11 cellular contexts compared by ENCODE assay signal in genomic region chr2:106147159-106147558, GRCh38. TPM values are rescaled to one million over a fixed set of nuclear protein-coding genes. Genes with fewer than 3 reads are reported as not detected.
DNase-seq lines count a peak whose midpoint lies in the region.
"Had no signal": no experiment of that assay in that cellular context is flagged by ENCODE, and none has a peak within 500 bp of the region (broad histone marks: within the 10 kb centered on the region; RNA-seq: fewer than 3 reads in every experiment).

No MANE protein-coding gene starts in this region.

- H2BK120ac ChIP-seq in mesendoderm (ENCODE audit: low read depth, low read length), result no peak overlapping the region

- no peak overlapping the region for H2BK5ac ChIP-seq in mesendoderm (ENCODE audit: low read length)

- H3K4me1 ChIP-seq in CD8-positive, alpha-beta memory T cell (ENCODE audit: insufficient read depth, low read length), result peaks cover 20% of the 10 kb centered on the region
- no peaks in the 10 kb centered on the region for H3K4me1 ChIP-seq in mesendoderm (ENCODE audit: control insufficient read depth, low read depth, low read length)

- WGBS in mesendoderm (ENCODE audit: extremely low coverage, insufficient coverage, low lambda C conversion rate), result no CpG with 5 or more reads among the region's 3 CpGs

- no peak overlapping the region for H3K23ac ChIP-seq in mesendoderm (ENCODE audit: low read length)

- H3K79me1 ChIP-seq in mesendoderm (ENCODE audit: low read length), result peaks cover 3% of the 10 kb centered on the region

- H3K27ac ChIP-seq in CD8-positive, alpha-beta memory T cell (ENCODE audit: low read depth, low read length), result no peak overlapping the region
- no peak overlapping the region for H3K27ac ChIP-seq in mesendoderm (ENCODE audit: low read depth, low read length)
- H3K27ac ChIP-seq: KMS-11 had no signal

- no peaks in the 10 kb centered on the region for H3K27me3 ChIP-seq in CD8-positive, alpha-beta memory T cell (ENCODE audit: insufficient read depth, low read length, poor library complexity, severe bottlenecking)
- H3K27me3 ChIP-seq in mesendoderm (ENCODE audit: insufficient read depth, low read length, poor library complexity), result no peaks in the 10 kb centered on the region

- no peak overlapping the region for H4K5ac ChIP-seq in mesendoderm (ENCODE audit: low read length)

- peak overlapping the region; percentile 29 to 96 (median 82) for H3K27ac Mint-ChIP-seq in CD8-positive, alpha-beta memory T cell

- peaks cover 21% of the 10 kb centered on the region for H3K36me3 ChIP-seq in CD8-positive, alpha-beta memory T cell (ENCODE audit: insufficient read depth, low read length)
- H3K36me3 ChIP-seq in mesendoderm (ENCODE audit: control insufficient read depth, insufficient read depth, low read length), result no peaks in the 10 kb centered on the region

- no peak overlapping the region for H4K8ac ChIP-seq in mesendoderm (ENCODE audit: low read depth, low read length)

- H2AK5ac ChIP-seq in mesendoderm (ENCODE audit: low read length), result no peak overlapping the region

- H3K9me3 ChIP-seq in CD8-positive, alpha-beta memory T cell (ENCODE audit: low read length), result no peaks in the 10 kb centered on the region

- DNase-seq in CD8-positive, alpha-beta memory T cell, result no peak
- DNase-seq in HK-2 (ENCODE audit: unreplicated experiment) (peak; percentile 46), astrocyte of the hippocampus (ENCODE audit: low read depth, low spot score) (peak; percentile 69), mesendoderm (peak; percentile 44), NCI-H510A (lab: John Stamatoyannopoulos, UW) (no peak), NCI-H187 (lab: John Stamatoyannopoulos, UW) (no peak), NOMO-1 treated with dmso at 0.1 percent for 144 hours (lab: John Stamatoyannopoulos, UW; ENCODE audit: unreplicated experiment) (no peak), retina (no peak)
- DNase-seq: activated CD8-positive, alpha-beta memory T cell treated with anti-CD3 and anti-CD28 coated beads, Interleukin-2, amount 50 U/mL, for 48 hours; naive B cell had no signal

- H3K9me3 Mint-ChIP-seq in CD8-positive, alpha-beta memory T cell, result no peaks in the 10 kb centered on the region
- H3K9me3 Mint-ChIP-seq: naive B cell had no signal

- H3K79me2 ChIP-seq in mesendoderm (ENCODE audit: control insufficient read depth, insufficient read depth, low read length), result no peaks in the 10 kb centered on the region

- no peak overlapping the region for H3K4me3 ChIP-seq in CD8-positive, alpha-beta memory T cell (ENCODE audit: low read length)
- H3K4me3 ChIP-seq in mesendoderm (ENCODE audit: low read length), result no peak overlapping the region

- no peak overlapping the region for H3K9ac ChIP-seq in mesendoderm (ENCODE audit: low read length)
- H3K9ac ChIP-seq: KMS-11 had no signal

- peaks cover 29 to 83% (median 34%) of the 10 kb centered on the region in 3 donors for H3K36me3 Mint-ChIP-seq in CD8-positive, alpha-beta memory T cell

- H3K4me2 ChIP-seq in mesendoderm (ENCODE audit: low read length), result no peak overlapping the region
- H3K4me2 ChIP-seq: KMS-11 had no signal

- H3K18ac ChIP-seq in mesendoderm (ENCODE audit: low read length), result no peak overlapping the region

- peaks cover 63 to 87% (median 82%) of the 10 kb centered on the region in 3 donors for H3K4me1 Mint-ChIP-seq in CD8-positive, alpha-beta memory T cell

- no peak overlapping the region for H3K56ac ChIP-seq in mesendoderm (ENCODE audit: low read length)

- CTCF ChIA-PET in CD8-positive, alpha-beta memory T cell (lab: Charles Lee), result interaction anchor here (0.9 to 1.0 kb wide), 2 partner anchors 13 kb away, joined by 3 read pairs; no protein-coding TSS in a partner anchor

- POLR2A ChIA-PET in CD8-positive, alpha-beta memory T cell (lab: Charles Lee), result interaction anchor here (1.8 kb wide), 1 partner anchor 13 kb away, joined by 13 read pairs; no protein-coding TSS in a partner anchor

- H3K27me3 Mint-ChIP-seq in CD8-positive, alpha-beta memory T cell, result no peaks in the 10 kb centered on the region
- H3K27me3 Mint-ChIP-seq: naive B cell had no signal

- H3K4ac ChIP-seq in mesendoderm (ENCODE audit: low read depth, low read length), result no peak overlapping the region

- H3K4me3 Mint-ChIP-seq in CD8-positive, alpha-beta memory T cell, result peak overlapping the region in 3 of 7 donors; percentile 41 to 52 (median 50)

- H2BK15ac ChIP-seq in mesendoderm (replicated peaks; ENCODE audit: low read depth), result no peak overlapping the region

RNA-seq across cellular contexts. Expression of gene UXS1, which starts 46.9 kb away (rescaled TPM):
- total RNA-seq in CD8-positive, alpha-beta memory T cell, result 10 to 100 TPM; 47.2 to 51.6 TPM
- polyA plus RNA-seq in CD8-positive, alpha-beta memory T cell, result 76.1 TPM
- polyA plus RNA-seq in mesendoderm (2013, experiment 1 of 2), result 37.8 TPM
- 39.0 TPM for polyA plus RNA-seq in mesendoderm (2013, experiment 2 of 2)

Comparison
In these comparisons a context has a peak if more than half of its experiments do, and no peak if none do; other contexts are left out.
1. DNase-seq: peak in HK-2 (single experiment), astrocyte of the hippocampus (single experiment) and mesendoderm (single experiment); none in CD8-positive, alpha-beta memory T cell (0 of 5), NCI-H510A (single experiment), NCI-H187 (0 of 2), NOMO-1 treated with dmso at 0.1 percent for 144 hours (single experiment) and retina (single experiment).